8 cellular contexts compared by ENCODE assay signal in genomic region chr12:4320859-4321701, GRCh38. TPM values are rescaled to one million over a fixed set of nuclear protein-coding genes. Genes with fewer than 3 reads are reported as not detected.
DNase-seq lines count a peak whose midpoint lies in the region; ATAC-seq and TF ChIP-seq lines count a peak whose summit lies in the region.

TIGAR (plus strand) TSS chr12:4321213; CDS start chr12:4321272, 59 bp downstream.

- H3K27ac ChIP-seq in HUES48 (ENCODE audit: low read depth, low read length) (peak within 1 kb of the TSS; percentile 87), endodermal cell (ENCODE audit: low read depth, low read length) (peak within 1 kb of the TSS; percentile 84)

- H3K4me1 ChIP-seq in HUES48 (ENCODE audit: control insufficient read depth, insufficient read depth, low read length): peaks cover 6% of the 10 kb centered on the region; the same call in 1 of the 2 replicates
- no peaks in the 10 kb centered on the region for H3K4me1 ChIP-seq in NT2/D1 (ENCODE audit: insufficient read depth, insufficient read length)
- no peaks in the 10 kb centered on the region for H3K4me1 ChIP-seq in endodermal cell (ENCODE audit: control insufficient read depth, insufficient read depth, low read length)

- H3K9ac ChIP-seq in HUES48 (ENCODE audit: low read depth, low read length) (peak within 1 kb of the TSS; percentile 78), NT2/D1 (ENCODE audit: insufficient read length, low read depth) (peak within 1 kb of the TSS; percentile 95), endodermal cell (ENCODE audit: extremely low read depth, low read length, poor library complexity, severe bottlenecking) (peak within 1 kb of the TSS; percentile 92)

- DNase-seq in Caki2 (ENCODE audit: low read depth): peak; percentile 95
- DNase-seq in NT2/D1 (ENCODE audit: low read depth, low spot score): peak; percentile 100
- DNase-seq in activated CD8-positive, alpha-beta memory T cell treated with anti-CD3 and anti-CD28 coated beads, Interleukin-2, amount 50 U/mL, for 1 hour (ENCODE audit: extremely low read depth): peak; percentile 69
- DNase-seq in endodermal cell: peak; percentile 98
- DNase-seq in mesenteric fat pad (ENCODE audit: low spot score): peak; percentile 98
- DNase-seq in stimulated activated CD8-positive, alpha-beta memory T cell treated with anti-CD3 and anti-CD28 coated beads, Interleukin-15, amount 100 ng/mL, for 1 hour (ENCODE audit: low read depth): peak; percentile 76

- H3K4me3 ChIP-seq in HUES48 (ENCODE audit: low read depth, low read length) (peak within 1 kb of the TSS; percentile 81), NT2/D1 (ENCODE audit: insufficient read length, low read depth) (peak within 1 kb of the TSS; percentile 81), endodermal cell (ENCODE audit: low read length) (peak within 1 kb of the TSS; percentile 93)

- H3K27ac Mint-ChIP-seq in endodermal cell: peak within 1 kb of the TSS; percentile 99

- no peaks in the 10 kb centered on the region for H3K9me3 Mint-ChIP-seq in endodermal cell

- peaks cover 12% of the 10 kb centered on the region for H3K4me1 Mint-ChIP-seq in endodermal cell

- peak; percentile 98 for ATAC-seq in GM21423 (IDR thresholded peaks at IDR 0.05; ENCODE audit: unreplicated experiment)

- H3K36me3 ChIP-seq in HUES48 (ENCODE audit: control insufficient read depth, insufficient read depth, low read length) (peaks cover 13% of the 10 kb centered on the region; the same call in 1 of the 2 replicates), NT2/D1 (ENCODE audit: insufficient read depth, insufficient read length, low read length) (peaks cover 34% of the 10 kb centered on the region), endodermal cell (ENCODE audit: control insufficient read depth, insufficient read depth, low read length) (peaks cover 18% of the 10 kb centered on the region)

- peak within 1 kb of the TSS; percentile 91 for H3K4me3 Mint-ChIP-seq in endodermal cell

- H3K27me3 ChIP-seq in HUES48 (ENCODE audit: control insufficient read depth, insufficient read depth, low read length) (peaks cover 3% of the 10 kb centered on the region; the same call in 1 of the 2 replicates), NT2/D1 (ENCODE audit: insufficient read depth, insufficient read length) (peaks cover 2% of the 10 kb centered on the region), endodermal cell (ENCODE audit: control insufficient read depth, insufficient read depth, low read length, poor library complexity, severe bottlenecking) (no peaks in the 10 kb centered on the region)

- in situ Hi-C loops in Caki2 (cut with HindIII; ENCODE audit: low pct_unique_long_range_greater_than_20kb, low sequenced_read_pairs): no loop called here

- no peak for TF ChIP-seq CTCF in endodermal cell (conservative IDR thresholded peaks at IDR 0.05)

- H3K36me3 Mint-ChIP-seq in endodermal cell (ENCODE audit: low read depth): peaks cover 21% of the 10 kb centered on the region

- WGBS in endodermal cell (ENCODE audit: insufficient coverage in 1 of 2, insufficient read length in 1 of 2), 2 experiments: 0% methylated on average over 19 to 76 of the region's 76 CpGs

- peaks cover 18% of the 10 kb centered on the region for H3K27me3 Mint-ChIP-seq in endodermal cell (ENCODE audit: insufficient read depth)

- H3K9me3 ChIP-seq in HUES48 (ENCODE audit: control insufficient read depth, insufficient read depth, low read length) (no peaks in the 10 kb centered on the region), NT2/D1 (ENCODE audit: insufficient read depth, low read length) (no peaks in the 10 kb centered on the region), endodermal cell (ENCODE audit: control insufficient read depth, low read length) (no peaks in the 10 kb centered on the region)

RNA-seq across cellular contexts. Expression of gene TIGAR, which starts in this region (rescaled TPM):
- 11.1 and 13.4 TPM in 2 replicates for total RNA-seq in Caki2 (2014; rRNA removed; shearing (Covaris generic); ENCODE audit: low replicate concordance)
- total RNA-seq in endodermal cell (10 to 100 TPM; 19.2 to 41.3 TPM), mesenteric fat pad (13.8 TPM)
- 7.7 TPM for polyA plus RNA-seq in endodermal cell (2013, experiment 1 of 2)
- polyA plus RNA-seq in endodermal cell (2013, experiment 2 of 2): 8.9 TPM

Comparison
In these comparisons a context has a peak if more than half of its experiments do, and no peak if none do; other contexts are left out.
1. Peak in every context shown above with its lines: DNase-seq, ATAC-seq, H3K4me3 ChIP-seq and H3K27ac ChIP-seq.